Comparison of ENCODE assay signal across 10 cellular contexts in the genomic region with DNA sequence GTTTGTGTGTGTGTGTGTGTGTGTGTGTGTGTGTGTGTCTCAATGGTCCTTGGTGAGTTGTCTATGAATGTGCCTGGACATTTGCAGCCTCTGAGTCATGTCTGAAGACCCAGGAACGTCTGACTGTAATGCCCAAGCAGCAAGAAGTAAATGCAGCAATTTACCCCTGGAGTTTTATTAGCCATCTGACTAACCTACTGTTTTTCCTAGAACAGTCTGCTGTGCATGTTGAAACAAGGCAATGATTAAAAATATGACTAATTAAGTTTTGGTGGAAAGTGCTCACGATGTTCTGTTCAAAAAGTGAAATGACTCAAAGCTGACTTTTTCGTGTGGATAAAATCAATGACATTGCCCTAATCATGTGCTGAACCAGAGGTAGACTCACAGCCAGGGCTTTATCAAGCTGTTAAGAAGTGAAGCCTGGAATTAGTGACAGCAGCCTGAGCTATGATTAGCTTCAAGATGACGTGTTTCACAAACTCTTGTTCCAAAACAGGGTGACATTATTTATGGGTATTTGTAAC.
A peak's percentile ranks its signal among the peaks of the same experiment; 100 is the strongest.
DNase-seq lines count a peak whose midpoint lies in the region; ATAC-seq, FAIRE-seq and TF ChIP-seq lines count a peak whose summit lies in the region.
"Had no signal": no experiment of that assay in that cellular context is flagged by ENCODE, and none has a peak within 500 bp of the region (broad histone marks: within the 10 kb centered on the region; RNA-seq: fewer than 3 reads in every experiment).

No MANE protein-coding gene starts in this region.

- in situ Hi-C loops in transverse colon (cut with MboI; ENCODE audit: low pct_ligation_motif_present in 1 of 4, low pct_unique_long_range_greater_than_20kb in 1 of 4, low sequenced_read_pairs in 3 of 4) = no loop called here

- dilution Hi-C loops in endothelial cell of umbilical vein (cut with MboI; ENCODE audit: extremely low pct_ligation_motif_present, low sequenced_read_pairs) = no loop called here

- WGBS in mesodermal cell (ENCODE audit: insufficient coverage in 2 of 2), 2 experiments = 51 to 67% methylated on average over 4 of the region's 4 CpGs
- 30 to 38% methylated on average over 2 to 4 of the region's 4 CpGs for WGBS in transverse colon (ENCODE audit: low coverage in 1 of 2), 2 donors

- no peak for TF ChIP-seq CTCF in Calu3 (IDR thresholded peaks at IDR 0.05; ENCODE audit: unreplicated experiment)
- TF ChIP-seq CTCF in endothelial cell of umbilical vein (IDR thresholded peaks at IDR 0.05; ENCODE audit: extremely low read depth in 1 of 2, insufficient read depth in 1 of 2, low read depth in 1 of 2, low read length in 2 of 2) = no peak
- TF ChIP-seq CTCF in transverse colon (IDR thresholded peaks at IDR 0.05) = no peak

- no peak for ATAC-seq in GM18520 (IDR thresholded peaks at IDR 0.05; ENCODE audit: unreplicated experiment)

- no peaks in the 10 kb centered on the region for H3K27me3 ChIP-seq in endothelial cell of umbilical vein (ENCODE audit: control insufficient read depth in 2 of 2, insufficient read depth in 2 of 2, low read length in 2 of 2)
- no peaks in the 10 kb centered on the region for H3K27me3 ChIP-seq in transverse colon

- H4K20me1 ChIP-seq in endothelial cell of umbilical vein (replicated peaks; ENCODE audit: control insufficient read depth, extremely low read depth, insufficient read depth, low read length) = no peaks in the 10 kb centered on the region

- H3K9me3 ChIP-seq in endothelial cell of umbilical vein (replicated peaks; ENCODE audit: control insufficient read depth, insufficient read depth, low read length) (no peaks in the 10 kb centered on the region), mesodermal cell (ENCODE audit: control insufficient read depth, low read length) (no peaks in the 10 kb centered on the region), transverse colon (no peaks in the 10 kb centered on the region)

- H3K27ac ChIP-seq in endothelial cell of umbilical vein (ENCODE audit: insufficient read depth, low read depth, low read length) (peak overlapping the region; percentile 91), mesodermal cell (ENCODE audit: low read depth, low read length, severe bottlenecking) (peak overlapping the region; percentile 90), transverse colon (peak overlapping the region in 1 of 4 donors; percentile 2)

- TF ChIP-seq EP300 in transverse colon (IDR thresholded peaks at IDR 0.05; ENCODE audit: low read depth) = no peak

- H3K27ac Mint-ChIP-seq in Calu3 (ENCODE audit: unreplicated experiment) = no peak overlapping the region
- H3K27ac Mint-ChIP-seq: T-helper 1 cell treated with Interleukin-12 subunit alpha and Interleukin-12 subunit beta and Interleukin-4 antibody, amounts not matched to agents 30 μg/mL and 1 μg/mL, for 36 hours had no signal

- H3K4me2 ChIP-seq in endothelial cell of umbilical vein (ENCODE audit: insufficient read depth, low read length) = peak overlapping the region; percentile 85

- H3K4me3 Mint-ChIP-seq in Calu3 (ENCODE audit: low read depth, unreplicated experiment) = no peak overlapping the region
- H3K4me3 Mint-ChIP-seq: neural crest cell; T-helper 1 cell treated with Interleukin-12 subunit alpha and Interleukin-12 subunit beta and Interleukin-4 antibody, amounts not matched to agents 30 μg/mL and 1 μg/mL, for 36 hours had no signal

- peak overlapping the region; percentile 48 for H3K9ac ChIP-seq in endothelial cell of umbilical vein (replicated peaks; ENCODE audit: extremely low read depth, insufficient read depth, low read length)

- POLR2A ChIA-PET in endothelial cell of umbilical vein (lab: Charles Lee) = interaction anchor here (0.5 kb wide), 1 partner anchor 281 kb away, joined by 4 read pairs; no protein-coding TSS in a partner anchor

- H3K27me3 Mint-ChIP-seq in Calu3 (ENCODE audit: unreplicated experiment) = no peaks in the 10 kb centered on the region

- H3K4me3 ChIP-seq in endothelial cell of umbilical vein (replicated peaks in 1 of 3; ENCODE audit: insufficient read depth in 1 of 3, low read depth in 1 of 3, low read length in 3 of 3) (no peak overlapping the region), mesodermal cell (ENCODE audit: extremely low read depth, insufficient read depth, low read length, poor library complexity, severe bottlenecking) (no peak overlapping the region), transverse colon (no peak overlapping the region)

- peak; percentile 1 for DNase-seq in Calu3
- DNase-seq in NCI-H1694 treated with DMSO at 0.1 percent for 48 hours (lab: John Stamatoyannopoulos, UW) = peak; percentile 3
- DNase-seq in endothelial cell of umbilical vein (ENCODE audit: low read depth, low spot score) = peak; percentile 85
- DNase-seq in transverse colon = no peak
- no peak for DNase-seq in effector CD4-positive, alpha-beta T cell
- no peak for DNase-seq in DMS79 treated with DMSO at 0.1 percent for 48 hours (lab: John Stamatoyannopoulos, UW)

- peaks cover 22% of the 10 kb centered on the region for H3K4me1 Mint-ChIP-seq in Calu3 (ENCODE audit: low read depth, unreplicated experiment)
- H3K4me1 Mint-ChIP-seq: neural crest cell had no signal

- TF ChIP-seq POLR2A in endothelial cell of umbilical vein (IDR thresholded peaks at IDR 0.05; ENCODE audit: low read depth, low read length) = no peak
- TF ChIP-seq POLR2A in transverse colon (IDR thresholded peaks at IDR 0.05) = no peak

- CTCF ChIA-PET in Calu3 (lab: Charles Lee) = interaction anchor here (0.5 to 0.6 kb wide), 2 partner anchors 87 to 481 kb away, joined by 3 read pairs; no protein-coding TSS in a partner anchor
- CTCF ChIA-PET in endothelial cell of umbilical vein (lab: Charles Lee) = interaction anchor here (0.9 to 1.5 kb wide), 4 partner anchors 9 to 106 kb away, joined by 3 to 6 read pairs (median 4); no protein-coding TSS in a partner anchor

- H3K79me2 ChIP-seq in endothelial cell of umbilical vein (ENCODE audit: control insufficient read depth, insufficient read depth, low read length) = no peaks in the 10 kb centered on the region

- BruUV-seq in Calu3 (replicated peaks; lab: Mats Ljungman, UMichigan) (no TSS peak), endothelial cell of umbilical vein (replicated peaks; lab: Mats Ljungman, UMichigan) (no TSS peak)

- H3K9me1 ChIP-seq in endothelial cell of umbilical vein (replicated peaks; ENCODE audit: control insufficient read depth, extremely low read depth, insufficient read depth, low read length) = no peaks in the 10 kb centered on the region

- no peaks in the 10 kb centered on the region for H3K36me3 Mint-ChIP-seq in Calu3 (ENCODE audit: insufficient read depth, unreplicated experiment)

- H3K4me1 ChIP-seq in endothelial cell of umbilical vein (ENCODE audit: control insufficient read depth, extremely low read depth, insufficient read depth, low read length) = peaks cover 20% of the 10 kb centered on the region
- no peaks in the 10 kb centered on the region for H3K4me1 ChIP-seq in mesodermal cell (ENCODE audit: control insufficient read depth, insufficient read depth, low read length, poor library complexity, severe bottlenecking)
- H3K4me1 ChIP-seq in transverse colon = no peaks in the 10 kb centered on the region

- H3K36me3 ChIP-seq in endothelial cell of umbilical vein (ENCODE audit: control insufficient read depth in 2 of 2, extremely low read depth in 1 of 2, insufficient read depth in 2 of 2, low read length in 2 of 2) (no peaks in the 10 kb centered on the region), mesodermal cell (ENCODE audit: control insufficient read depth, insufficient read depth, low read length) (no peaks in the 10 kb centered on the region), transverse colon (no peaks in the 10 kb centered on the region)

- intact Hi-C loops in Calu3 (cut with micrococcal nuclease; ENCODE audit: unreplicated experiment) = no loop called here
- intact Hi-C loops in endothelial cell of umbilical vein (cut with micrococcal nuclease) = loop anchor here (1.0 to 2.0 kb wide), 3 partner anchors 25 to 161 kb away; no protein-coding TSS in a partner anchor
- intact Hi-C loops in transverse colon (cut with DNase I; ENCODE audit: low total_unique reads) = no loop called here

- peak; percentile 92 for FAIRE-seq in endothelial cell of umbilical vein (lab: Jason Lieb, UNC)

- H3K9me3 Mint-ChIP-seq in Calu3 (ENCODE audit: low read depth, unreplicated experiment) = peaks cover 3% of the 10 kb centered on the region
- H3K9me3 Mint-ChIP-seq: T-helper 1 cell treated with Interleukin-12 subunit alpha and Interleukin-12 subunit beta and Interleukin-4 antibody, amounts not matched to agents 30 μg/mL and 1 μg/mL, for 36 hours had no signal

- H2AFZ ChIP-seq in endothelial cell of umbilical vein (ENCODE audit: low read depth, low read length) = peak overlapping the region; percentile 46

TF ChIP-seq in endothelial cell of umbilical vein, 7 proteins besides CTCF, POLR2A, EP300 and RAD21:
- TF ChIP-seq MYC (IDR thresholded peaks at IDR 0.05; ENCODE audit: low read depth, low read length) (no peak), FOS (IDR thresholded peaks at IDR 0.05; ENCODE audit: borderline replicate concordance, insufficient read depth, low read length) (peak; percentile 90), JUN (IDR thresholded peaks at IDR 0.05; ENCODE audit: borderline replicate concordance, insufficient read depth, insufficient read length, low read depth) (peak; percentile 37), POLR2AphosphoS5 (IDR thresholded peaks at IDR 0.05; ENCODE audit: insufficient read depth, low read depth, low read length) (peak; percentile 32), GATA2 (IDR thresholded peaks at IDR 0.05; ENCODE audit: insufficient read depth, insufficient read length, low read depth, low read length) (peak; percentile 69)
- TF ChIP-seq, protein P1, sequence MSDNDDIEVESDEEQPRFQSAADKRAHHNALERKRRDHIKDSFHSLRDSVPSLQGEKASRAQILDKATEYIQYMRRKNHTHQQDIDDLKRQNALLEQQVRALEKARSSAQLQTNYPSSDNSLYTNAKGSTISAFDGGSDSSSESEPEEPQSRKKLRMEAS (IDR thresholded peaks at IDR 0.05; ENCODE audit: insufficient read depth, insufficient read length) = no peak

Comparison
In these comparisons a context has a peak if more than half of its experiments do, and no peak if none do; other contexts are left out.
1. DNase-seq: peak in Calu3 (single experiment), NCI-H1694 treated with DMSO at 0.1 percent for 48 hours (single experiment) and endothelial cell of umbilical vein (single experiment); none in transverse colon (single experiment), effector CD4-positive, alpha-beta T cell (single experiment) and DMS79 treated with DMSO at 0.1 percent for 48 hours (single experiment).